34 cellular contexts compared by ENCODE assay signal in the genomic region with DNA sequence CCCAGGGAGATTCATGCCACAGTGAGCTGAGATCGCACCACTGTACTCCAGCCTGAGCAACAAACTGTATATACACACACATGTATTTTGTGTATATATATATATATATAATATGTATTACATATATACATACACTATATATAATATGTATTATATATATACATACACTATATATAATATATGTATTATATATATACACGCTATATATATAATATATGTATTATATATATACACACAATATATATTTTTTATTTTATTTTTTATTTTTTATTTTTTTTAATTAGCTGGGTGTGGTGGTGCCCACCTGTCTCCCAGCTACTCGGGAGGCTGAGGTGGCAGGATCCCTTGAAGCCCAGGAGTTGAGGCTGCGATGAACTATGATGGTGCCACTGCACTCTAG.
"Had no signal": no experiment of that assay in that cellular context is flagged by ENCODE, and none has a peak within 500 bp of the region (broad histone marks: within the 10 kb centered on the region; RNA-seq: fewer than 3 reads in every experiment).

No MANE protein-coding gene starts in this region.

- H3K9me3 ChIP-seq: MG63 had no signal

- H3K9ac ChIP-seq: KMS-11 had no signal

- H3K27ac ChIP-seq: KMS-11 had no signal

- H3K4me2 ChIP-seq: KMS-11 had no signal

- H3K27me3 ChIP-seq: MG63 had no signal

- H3K4me3 ChIP-seq: MG63 had no signal

- DNase-seq: Kasumi-1, MG63, MM.1S, MV-4-11, NCI-H1048, NCI-H1092, NCI-H1092 treated with DMSO at 0.1 percent for 48 hours, NCI-H1105, NCI-H1105 treated with DMSO at 0.1 percent for 48 hours, NCI-H1417, NCI-H1417 treated with DMSO at 0.1 percent for 48 hours, NCI-H1436, NCI-H1436 treated with DMSO at 0.1 percent for 48 hours, NCI-H146, NCI-H1694, NCI-H1694 treated with DMSO at 0.1 percent for 48 hours, NCI-H187, NCI-H187 treated with DMSO at 0.1 percent for 48 hours, NCI-H1930, NCI-H2029, NCI-H2081, NCI-H2081 treated with DMSO at 0.1 percent for 48 hours, NCI-H2107, NCI-H2171, NCI-H2227 treated with DMSO at 0.1 percent for 48 hours, NCI-H226, NCI-H345, NCI-H446, NCI-H446 treated with DMSO at 0.1 percent for 48 hours, NCI-H510A, NCI-H510A treated with DMSO at 0.1 percent for 48 hours, NCI-H524, NCI-H524 treated with DMSO at 0.1 percent for 48 hours had no signal

- H3K36me3 ChIP-seq: MG63 had no signal
